Comparison of ENCODE assay signal across 8 cellular contexts in genomic region chr6:33192671-33193602, GRCh38. TPM values are rescaled to one million over a fixed set of nuclear protein-coding genes. Genes with fewer than 3 reads are reported as not detected.
A peak's percentile ranks its signal among the peaks of the same experiment; 100 is the strongest.
DNase-seq lines count a peak whose midpoint lies in the region; ATAC-seq and TF ChIP-seq lines count a peak whose summit lies in the region.

No MANE protein-coding gene starts in this region.

- H3K79me2 ChIP-seq in PC-3 (ENCODE audit: low read length): 0 out of 2 replicates have a peak, but pooled peaks cover 5% of the 10 kb centered on the region

- TF ChIP-seq POLR2A in esophagus squamous epithelium (IDR thresholded peaks at IDR 0.05): no peak

- no peaks in the 10 kb centered on the region for H3K9me2 ChIP-seq in PC-3 (replicated peaks; ENCODE audit: low read length)

- peaks cover 33% of the 10 kb centered on the region for H3K36me3 ChIP-seq in CD8-positive, alpha-beta T cell (ENCODE audit: insufficient read depth, low read length)
- H3K36me3 ChIP-seq in esophagus squamous epithelium (peaks cover 6 to 42% (median 32%) of the 10 kb centered on the region in 3 donors), PC-3 (ENCODE audit: low read depth, low read length) (peaks cover 27% of the 10 kb centered on the region)

- H4K20me1 ChIP-seq in PC-3 (ENCODE audit: low read length): no peaks in the 10 kb centered on the region

- peak overlapping the region; percentile 83 for H3K4me3 Mint-ChIP-seq in CD8-positive, alpha-beta T cell
- peak overlapping the region; percentile 79 for H3K4me3 Mint-ChIP-seq in natural killer cell

- H3K4me1 ChIP-seq in CD8-positive, alpha-beta T cell (ENCODE audit: insufficient read depth, low read length): peaks cover 22% of the 10 kb centered on the region
- peaks cover 14 to 30% (median 17%) of the 10 kb centered on the region in 3 donors for H3K4me1 ChIP-seq in esophagus squamous epithelium
- no peaks in the 10 kb centered on the region for H3K4me1 ChIP-seq in PC-3 (ENCODE audit: insufficient read depth, low read length)

- peaks cover 17% of the 10 kb centered on the region for H3K27me3 Mint-ChIP-seq in CD8-positive, alpha-beta T cell (ENCODE audit: low read depth)
- H3K27me3 Mint-ChIP-seq in natural killer cell (ENCODE audit: low read depth in 2 of 2): peaks cover 34 to 35% of the 10 kb centered on the region in 2 donors

- no peak overlapping the region for H2AFZ ChIP-seq in PC-3 (ENCODE audit: low read length)

- BruUV-seq in PC-3 (replicated peaks; lab: Mats Ljungman, UMichigan): no TSS peak

- CTCF ChIA-PET in CD8-positive, alpha-beta T cell (lab: Charles Lee): interaction anchor here (0.7 to 7.3 kb wide), 4 partner anchors 31 to 160 kb away, joined by 3 to 76 read pairs (median 4); no protein-coding TSS in a partner anchor
- CTCF ChIA-PET in PC-3 (lab: Charles Lee): no interaction called here

- TF ChIP-seq CTCF in CD8-positive, alpha-beta T cell (IDR thresholded peaks at IDR 0.05): no peak
- no peak for TF ChIP-seq CTCF in esophagus squamous epithelium (IDR thresholded peaks at IDR 0.05)
- TF ChIP-seq CTCF in natural killer cell (IDR thresholded peaks at IDR 0.05): no peak
- no peak for TF ChIP-seq CTCF in PC-3 (conservative IDR thresholded peaks at IDR 0.05; ENCODE audit: low read depth, low read length)

- H3K27me3 ChIP-seq in CD8-positive, alpha-beta T cell (ENCODE audit: insufficient read depth, low read length): peaks cover 4% of the 10 kb centered on the region
- peaks cover 0 to 45% (median 6%) of the 10 kb centered on the region in 4 donors for H3K27me3 ChIP-seq in esophagus squamous epithelium
- H3K27me3 ChIP-seq in PC-3 (ENCODE audit: low read length): no peaks in the 10 kb centered on the region

- no peak overlapping the region for H3K9ac ChIP-seq in PC-3 (ENCODE audit: low read length)

- DNase-seq in CD8-positive, alpha-beta T cell: peak in 3 of 7 experiments; percentile 41 to 49 (median 47)
- DNase-seq in SK-MEL-5 (ENCODE audit: low read depth, low spot score) (peak; percentile 64), esophagus squamous epithelium (lab: John Stamatoyannopoulos, UW) (no peak), natural killer cell (no peak), kidney tubule cell (ENCODE audit: low spot score) (no peak), PC-3 (no peak), NCI-H2171 (lab: John Stamatoyannopoulos, UW) (no peak)

- H3K4me1 Mint-ChIP-seq in CD8-positive, alpha-beta T cell (ENCODE audit: low read depth): peaks cover 35% of the 10 kb centered on the region
- H3K4me1 Mint-ChIP-seq in natural killer cell: peaks cover 17 to 43% of the 10 kb centered on the region in 2 donors

- in situ Hi-C loops in SK-MEL-5 (cut with HindIII; ENCODE audit: low pct_unique_long_range_greater_than_20kb, low sequenced_read_pairs): no loop called here

- H3F3A ChIP-seq in PC-3 (ENCODE audit: low read length, unreplicated experiment): no peaks in the 10 kb centered on the region

- peak overlapping the region; percentile 55 for H3K27ac Mint-ChIP-seq in CD8-positive, alpha-beta T cell
- H3K27ac Mint-ChIP-seq in natural killer cell: peak overlapping the region in 1 of 2 donors; percentile 71

- H3K9me3 ChIP-seq in CD8-positive, alpha-beta T cell (ENCODE audit: low read length): no peaks in the 10 kb centered on the region
- no peaks in the 10 kb centered on the region for H3K9me3 ChIP-seq in esophagus squamous epithelium
- no peaks in the 10 kb centered on the region for H3K9me3 ChIP-seq in PC-3 (ENCODE audit: low read length)

- H3K36me3 Mint-ChIP-seq in CD8-positive, alpha-beta T cell: peaks cover 42% of the 10 kb centered on the region
- peaks cover 17% of the 10 kb centered on the region for H3K36me3 Mint-ChIP-seq in natural killer cell

- intact Hi-C loops in CD8-positive, alpha-beta T cell (cut with DNase I, micrococcal nuclease): no loop called here
- intact Hi-C loops in esophagus squamous epithelium (cut with DNase I): no loop called here
- intact Hi-C loops in natural killer cell (cut with micrococcal nuclease): no loop called here
- intact Hi-C loops in PC-3 (cut with micrococcal nuclease): no loop called here

- POLR2A ChIA-PET in CD8-positive, alpha-beta T cell (lab: Charles Lee): interaction anchor here (0.7 to 1.3 kb wide), 2 partner anchors 15 to 55 kb away, joined by 3 to 4 read pairs; partner anchors contain the start of gene RING1
- POLR2A ChIA-PET in PC-3 (lab: Charles Lee; ENCODE audit: unreplicated experiment): no interaction called here

- ATAC-seq in CD8-positive, alpha-beta T cell: peak; percentile 29
- ATAC-seq in natural killer cell (peak; percentile 27 to 53 (median 43)), PC-3 (no peak), HG02798 (IDR thresholded peaks at IDR 0.05; ENCODE audit: poor library complexity, unreplicated experiment) (no peak)

- H3K9me3 Mint-ChIP-seq in CD8-positive, alpha-beta T cell: no peaks in the 10 kb centered on the region
- H3K9me3 Mint-ChIP-seq in natural killer cell: no peaks in the 10 kb centered on the region

- no peak overlapping the region for H3K27ac ChIP-seq in CD8-positive, alpha-beta T cell (ENCODE audit: low read depth, low read length)
- H3K27ac ChIP-seq in esophagus squamous epithelium (peak overlapping the region in 3 of 4 donors; percentile 28 to 64 (median 52)), PC-3 (ENCODE audit: low read length) (no peak overlapping the region)

- no peak overlapping the region for H3K4me2 ChIP-seq in PC-3 (ENCODE audit: low read length)

- 2 to 4% methylated on average over 12 to 15 of the region's 72 CpGs for WGBS in esophagus squamous epithelium, 2 donors

- peak overlapping the region; percentile 77 for H3K4me3 ChIP-seq in CD8-positive, alpha-beta T cell (ENCODE audit: low read depth, low read length)
- H3K4me3 ChIP-seq in esophagus squamous epithelium: peak overlapping the region; percentile 2 to 60 (median 44)
- no peak overlapping the region for H3K4me3 ChIP-seq in PC-3 (ENCODE audit: low read length)

RNA-seq across cellular contexts. Expression of gene COL11A2, which starts 0.7 kb away (rescaled TPM):
- 1 to 10 TPM; 1.5 to 1.9 TPM for total RNA-seq in CD8-positive, alpha-beta T cell
- 0.42 and 0.98 TPM in 2 replicates for total RNA-seq in SK-MEL-5 (2014; rRNA removed; shearing (Covaris generic))
- 0.60 and 0.68 TPM in 2 replicates for polyA plus RNA-seq in SK-MEL-5 (2015; cell fraction: cytosol; rRNA removed)
- polyA plus RNA-seq in SK-MEL-5 (2015; cell fraction: nucleus; rRNA removed): 12.7 and 14.5 TPM in 2 replicates
- under 1 TPM; 0.23 to 0.61 (median 0.41) TPM for total RNA-seq in esophagus squamous epithelium
- total RNA-seq in natural killer cell: 1 to 10 TPM in 1 of 3 donors, under 1 TPM in 2; 0.93 to 2.0 (median 0.94) TPM
- 0.58 and 0.63 TPM in 2 replicates for total RNA-seq in PC-3 (2014; rRNA removed)

RNA-seq across cellular contexts. Expression of gene RXRB, which starts 7.5 kb away (rescaled TPM):
- 10 to 100 TPM; 39.2 to 40.0 TPM for total RNA-seq in CD8-positive, alpha-beta T cell
- 16.5 and 17.0 TPM in 2 replicates for total RNA-seq in SK-MEL-5 (2014; rRNA removed; shearing (Covaris generic))
- 21.7 and 30.1 TPM in 2 replicates for polyA plus RNA-seq in SK-MEL-5 (2015; cell fraction: cytosol; rRNA removed)
- 174 and 206 TPM in 2 replicates for polyA plus RNA-seq in SK-MEL-5 (2015; cell fraction: nucleus; rRNA removed)
- 10 to 100 TPM; 13.9 to 26.7 (median 16.7) TPM for total RNA-seq in esophagus squamous epithelium
- 10 to 100 TPM; 72.3 to 96.4 (median 73.9) TPM for total RNA-seq in natural killer cell
- 24.0 and 30.9 TPM in 2 replicates for total RNA-seq in PC-3 (2014; rRNA removed)

RNA-seq across cellular contexts. Expression of gene SLC39A7, which starts 7.7 kb away (rescaled TPM):
- total RNA-seq in CD8-positive, alpha-beta T cell: 10 to 100 TPM in 1 of 2 experiments, 1 to 10 TPM in 1; 9.7 to 11.0 TPM
- 92.5 and 94.5 TPM in 2 replicates for total RNA-seq in SK-MEL-5 (2014; rRNA removed; shearing (Covaris generic))
- 178 and 204 TPM in 2 replicates for polyA plus RNA-seq in SK-MEL-5 (2015; cell fraction: cytosol; rRNA removed)
- polyA plus RNA-seq in SK-MEL-5 (2015; cell fraction: nucleus; rRNA removed): 107 and 118 TPM in 2 replicates
- 10 to 100 TPM; 43.1 to 72.4 (median 62.4) TPM for total RNA-seq in esophagus squamous epithelium
- total RNA-seq in natural killer cell: 10 to 100 TPM; 38.9 to 45.7 (median 45.6) TPM
- 128 and 149 TPM in 2 replicates for total RNA-seq in PC-3 (2014; rRNA removed)

RNA-seq across cellular contexts. Expression of gene HSD17B8, which starts 11.5 kb away (rescaled TPM):
- total RNA-seq in CD8-positive, alpha-beta T cell: 10 to 100 TPM in 1 of 2 experiments, 1 to 10 TPM in 1; 7.0 to 10.4 TPM
- total RNA-seq in SK-MEL-5 (2014; rRNA removed; shearing (Covaris generic)): 6.5 and 8.0 TPM in 2 replicates
- 8.4 and 10.4 TPM in 2 replicates for polyA plus RNA-seq in SK-MEL-5 (2015; cell fraction: cytosol; rRNA removed)
- polyA plus RNA-seq in SK-MEL-5 (2015; cell fraction: nucleus; rRNA removed): 10.9 and 19.7 TPM in 2 replicates
- total RNA-seq in esophagus squamous epithelium (10 to 100 TPM; 15.1 to 42.5 (median 26.3) TPM), natural killer cell (1 to 10 TPM; 5.4 to 7.7 (median 6.8) TPM), PC-3 (2014; rRNA removed) (4.2 and 6.2 TPM in 2 replicates)

RNA-seq across cellular contexts. Expression of gene RING1, which starts 15.4 kb away (rescaled TPM):
- 10 to 100 TPM; 29.1 to 29.5 TPM for total RNA-seq in CD8-positive, alpha-beta T cell
- total RNA-seq in SK-MEL-5 (2014; rRNA removed; shearing (Covaris generic)): 22.5 and 25.8 TPM in 2 replicates
- polyA plus RNA-seq in SK-MEL-5 (2015; cell fraction: cytosol; rRNA removed): 37.0 and 38.3 TPM in 2 replicates
- 50.8 and 53.5 TPM in 2 replicates for polyA plus RNA-seq in SK-MEL-5 (2015; cell fraction: nucleus; rRNA removed)
- total RNA-seq in esophagus squamous epithelium: 10 to 100 TPM; 10.9 to 20.6 (median 13.9) TPM
- total RNA-seq in natural killer cell: 10 to 100 TPM; 34.5 to 40.3 (median 36.5) TPM
- total RNA-seq in PC-3 (2014; rRNA removed): 23.3 and 37.5 TPM in 2 replicates

Comparison
In these comparisons a context has a peak if more than half of its experiments do, and no peak if none do; other contexts are left out.
1. ATAC-seq: peak in CD8-positive, alpha-beta T cell (single experiment) and natural killer cell (3 of 3); none in PC-3 (single experiment) and HG02798 (single experiment).
2. H3K27ac ChIP-seq: peak in esophagus squamous epithelium (3 of 4); none in CD8-positive, alpha-beta T cell (single experiment) and PC-3 (single experiment).